In genomic region chr14:90814806-90815566, GRCh38 we compare ENCODE assay signal across 8 cellular contexts. TPM values are rescaled to one million over a fixed set of nuclear protein-coding genes. Genes with fewer than 3 reads are reported as not detected.
DNase-seq lines count a peak whose midpoint lies in the region; ATAC-seq, FAIRE-seq and TF ChIP-seq lines count a peak whose summit lies in the region.

No MANE protein-coding gene starts in this region.

- peak overlapping the region; percentile 76 for H3K9ac ChIP-seq in mesendoderm (ENCODE audit: low read length)

- no peak overlapping the region for H2BK120ac ChIP-seq in mesendoderm (ENCODE audit: low read depth, low read length)

- no peaks in the 10 kb centered on the region for H3K27me3 ChIP-seq in cardiac muscle cell
- H3K27me3 ChIP-seq in mesendoderm (ENCODE audit: insufficient read depth, low read length, poor library complexity): no peaks in the 10 kb centered on the region
- no peaks in the 10 kb centered on the region for H3K27me3 ChIP-seq in uterus

- H4K8ac ChIP-seq in mesendoderm (ENCODE audit: low read depth, low read length): no peak overlapping the region

- ATAC-seq in Right ventricle myocardium superior (ENCODE audit: poor library complexity) (no peak), GM18909 (IDR thresholded peaks at IDR 0.05; ENCODE audit: poor library complexity, unreplicated experiment) (no peak)

- no peaks in the 10 kb centered on the region for H3K36me3 Mint-ChIP-seq in MCF 10A (ENCODE audit: insufficient read depth, unreplicated experiment)

- H4K5ac ChIP-seq in mesendoderm (ENCODE audit: low read length): no peak overlapping the region

- H3K79me2 ChIP-seq in mesendoderm (ENCODE audit: control insufficient read depth, insufficient read depth, low read length): no peaks in the 10 kb centered on the region

- intact Hi-C loops in Right ventricle myocardium superior (cut with DNase I) (loop anchor here (10.0 kb wide), 1 partner anchor 420 kb away; the partner anchor contains the start of gene CALM1), MCF 10A (cut with micrococcal nuclease) (no loop called here), uterus (cut with DNase I; ENCODE audit: low total_unique reads) (no loop called here)

- H3K36me3 ChIP-seq in cardiac muscle cell (no peaks in the 10 kb centered on the region), mesendoderm (ENCODE audit: control insufficient read depth, insufficient read depth, low read length) (no peaks in the 10 kb centered on the region), uterus (no peaks in the 10 kb centered on the region)

- no peak for TF ChIP-seq CTCF in cardiac muscle cell (IDR thresholded peaks at IDR 0.05; ENCODE audit: low read depth, low read length)
- no peak for TF ChIP-seq CTCF in MCF 10A (IDR thresholded peaks at IDR 0.05; ENCODE audit: unreplicated experiment)
- TF ChIP-seq CTCF in uterus (IDR thresholded peaks at IDR 0.05): no peak

- CTCF ChIA-PET in MCF 10A (lab: Yijun Ruan, JAX): interaction anchor here (0.5 kb wide), 1 partner anchor 192 kb away, joined by 3 read pairs; no protein-coding TSS in a partner anchor

- H3K56ac ChIP-seq in mesendoderm (ENCODE audit: low read length): peak overlapping the region; percentile 96

- DNase-seq in cardiac muscle cell (ENCODE audit: low read depth in 1 of 2, low spot score in 1 of 2) (no peak), Right ventricle myocardium superior (no peak), MCF 10A (ENCODE audit: unreplicated experiment) (no peak), mesendoderm (no peak), uterus (no peak), RCC 7860 (ENCODE audit: low spot score) (no peak)
- no peak for DNase-seq in activated effector memory CD4-positive, alpha-beta T cell treated with Interleukin-2 at 50 U/mL for 16 hours

- peak overlapping the region; percentile 81 for H3K4me3 ChIP-seq in cardiac muscle cell
- no peak overlapping the region for H3K4me3 ChIP-seq in mesendoderm (ENCODE audit: low read length)
- H3K4me3 ChIP-seq in uterus: peak overlapping the region; percentile 45 to 81

- H3K4me3 Mint-ChIP-seq in MCF 10A (ENCODE audit: unreplicated experiment): peak overlapping the region; percentile 66

- peaks cover 8% of the 10 kb centered on the region for H3K4me1 Mint-ChIP-seq in MCF 10A (ENCODE audit: insufficient read depth, unreplicated experiment)

- H3K79me1 ChIP-seq in mesendoderm (ENCODE audit: low read length): peaks cover 6% of the 10 kb centered on the region

- FAIRE-seq in RCC 7860 (lab: Jason Lieb, UNC): no peak

- H3K4me1 ChIP-seq in cardiac muscle cell (ENCODE audit: low read depth) (peaks cover 10% of the 10 kb centered on the region), mesendoderm (ENCODE audit: control insufficient read depth, low read depth, low read length) (no peaks in the 10 kb centered on the region), uterus (no peaks in the 10 kb centered on the region)

- peak overlapping the region; percentile 65 for H3K27ac Mint-ChIP-seq in MCF 10A (ENCODE audit: low read depth, unreplicated experiment)

- POLR2A ChIA-PET in MCF 10A (lab: Yijun Ruan, JAX): no interaction called here

- no peak for TF ChIP-seq POLR2A in uterus (IDR thresholded peaks at IDR 0.05)

- peak overlapping the region; percentile 20 for H3K4me2 ChIP-seq in mesendoderm (ENCODE audit: low read length)

- BruUV-seq in MCF 10A (replicated peaks; lab: Mats Ljungman, UMichigan): no TSS peak

- H3K4ac ChIP-seq in mesendoderm (ENCODE audit: low read depth, low read length): no peak overlapping the region

- WGBS in mesendoderm (ENCODE audit: extremely low coverage, insufficient coverage, low lambda C conversion rate): 100% methylated on average over 1 of the region's 12 CpGs

- H3K9me3 ChIP-seq in cardiac muscle cell (ENCODE audit: low read depth) (no peaks in the 10 kb centered on the region), uterus (no peaks in the 10 kb centered on the region)

- H3K27ac ChIP-seq in cardiac muscle cell (no peak overlapping the region), mesendoderm (ENCODE audit: low read depth, low read length) (no peak overlapping the region), uterus (peak overlapping the region; percentile 52 to 81)

- no peak overlapping the region for H2BK15ac ChIP-seq in mesendoderm (replicated peaks; ENCODE audit: low read depth)

- no peak overlapping the region for H3K23ac ChIP-seq in mesendoderm (ENCODE audit: low read length)

- H2AK5ac ChIP-seq in mesendoderm (ENCODE audit: low read length): no peak overlapping the region

- H3K18ac ChIP-seq in mesendoderm (ENCODE audit: low read length): no peak overlapping the region

- H3K9me3 Mint-ChIP-seq in MCF 10A (ENCODE audit: unreplicated experiment): no peaks in the 10 kb centered on the region

- H3K27me3 Mint-ChIP-seq in MCF 10A (ENCODE audit: insufficient read depth, unreplicated experiment): no peaks in the 10 kb centered on the region

- no peak overlapping the region for H2BK5ac ChIP-seq in mesendoderm (ENCODE audit: low read length)

RNA-seq across cellular contexts. Expression of gene TTC7B, which starts 1.2 kb away (rescaled TPM):
- total RNA-seq in cardiac muscle cell (68.1 and 73.7 TPM in 2 replicates), Right ventricle myocardium superior (60.3 TPM), MCF 10A (2022) (31.1 and 52.8 TPM in 2 replicates), uterus (10 to 100 TPM; 15.3 to 73.9 (median 28.0) TPM)
- 64.2 and 75.8 TPM in 2 replicates for polyA plus RNA-seq in cardiac muscle cell
- 15.6 TPM for polyA plus RNA-seq in mesendoderm (2013, experiment 1 of 2)
- polyA plus RNA-seq in mesendoderm (2013, experiment 2 of 2): 17.0 TPM

Comparison
In these comparisons a context has a peak if more than half of its experiments do, and no peak if none do; other contexts are left out.
1. H3K27ac ChIP-seq: peak in uterus (2 of 2); none in cardiac muscle cell (single experiment) and mesendoderm (single experiment).